In the genomic region with DNA sequence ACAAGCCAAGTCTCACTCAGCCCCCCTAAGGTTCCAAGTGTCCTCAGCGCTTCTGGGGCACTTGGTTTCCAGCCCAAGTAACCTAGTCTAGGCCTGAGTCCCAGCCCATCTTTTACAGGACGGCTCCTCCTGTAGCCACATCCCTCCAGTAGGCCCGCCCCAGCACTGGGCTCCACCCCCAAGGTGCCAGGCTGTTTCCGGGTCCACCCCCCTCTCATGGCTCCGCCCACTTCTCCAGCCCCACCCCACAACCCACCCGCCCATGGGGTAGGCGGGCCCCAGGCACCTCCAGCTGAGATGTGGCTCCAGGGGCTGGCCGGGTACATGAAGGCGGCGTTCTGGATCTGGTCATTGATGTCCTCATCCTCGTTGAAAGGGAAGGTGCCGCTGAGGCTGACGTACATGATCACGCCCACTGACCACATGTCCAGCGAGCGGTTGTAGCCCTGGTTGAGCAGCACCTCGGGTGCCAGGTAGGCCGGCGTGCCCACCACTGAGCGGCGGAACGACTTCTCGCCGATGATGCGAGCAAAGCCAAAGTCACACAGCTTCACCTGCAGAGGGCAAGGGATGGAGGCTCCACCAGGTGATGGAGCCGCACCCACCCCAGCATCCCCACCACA, we compare ENCODE assay signal across 11 cellular contexts. TPM values are rescaled to one million over a fixed set of nuclear protein-coding genes. Genes with fewer than 3 reads are reported as not detected.
DNase-seq lines count a peak whose midpoint lies in the region; ATAC-seq lines count a peak whose summit lies in the region.
"Had no signal": no experiment of that assay in that cellular context is flagged by ENCODE, and none has a peak within 500 bp of the region (broad histone marks: within the 10 kb centered on the region; RNA-seq: fewer than 3 reads in every experiment).

No MANE protein-coding gene starts in this region.

- H3K27me3 Mint-ChIP-seq in activated CD4-positive, alpha-beta T cell treated with anti-CD3 and anti-CD28 coated beads, Interleukin-2, amount 10 ng/mL, durations not matched to agents 24 days and 14 days, result no peaks in the 10 kb centered on the region
- H3K27me3 Mint-ChIP-seq: dendritic cell treated with granulocyte-macrophage colony-stimulating factor and Interleukin-4, amounts not matched to agents 40 ng/mL and 50 ng/mL, for 4 days had no signal

- peaks cover 27% of the 10 kb centered on the region for H3K36me3 ChIP-seq in HAP-1 (replicated peaks)

- intact Hi-C loops in activated CD4-positive, alpha-beta T cell treated with anti-CD3 and anti-CD28 coated beads, Interleukin-2, amount 10 ng/mL, durations not matched to agents 24 days and 14 days (cut with micrococcal nuclease), result no loop called here

- no peak overlapping the region for H3K4me3 ChIP-seq in HAP-1

- ATAC-seq in HG03039 (IDR thresholded peaks at IDR 0.05; ENCODE audit: unreplicated experiment) (no peak), GM18870 (IDR thresholded peaks at IDR 0.05; ENCODE audit: unreplicated experiment) (no peak)

- H3K4me3 Mint-ChIP-seq in activated CD4-positive, alpha-beta T cell treated with anti-CD3 and anti-CD28 coated beads, Interleukin-2, amount 10 ng/mL, durations not matched to agents 24 days and 14 days, result no peak overlapping the region
- H3K4me3 Mint-ChIP-seq: dendritic cell treated with granulocyte-macrophage colony-stimulating factor and Interleukin-4, amounts not matched to agents 40 ng/mL and 50 ng/mL, for 4 days had no signal

- peaks cover 62% of the 10 kb centered on the region for H3K36me3 Mint-ChIP-seq in activated CD4-positive, alpha-beta T cell treated with anti-CD3 and anti-CD28 coated beads, Interleukin-2, amount 10 ng/mL, durations not matched to agents 24 days and 14 days (ENCODE audit: low read depth)

- no peak overlapping the region for H3K27ac Mint-ChIP-seq in activated CD4-positive, alpha-beta T cell treated with anti-CD3 and anti-CD28 coated beads, Interleukin-2, amount 10 ng/mL, durations not matched to agents 24 days and 14 days
- H3K27ac Mint-ChIP-seq: dendritic cell treated with granulocyte-macrophage colony-stimulating factor and Interleukin-4, amounts not matched to agents 40 ng/mL and 50 ng/mL, for 4 days had no signal

- peaks cover 9% of the 10 kb centered on the region for H3K4me1 Mint-ChIP-seq in activated CD4-positive, alpha-beta T cell treated with anti-CD3 and anti-CD28 coated beads, Interleukin-2, amount 10 ng/mL, durations not matched to agents 24 days and 14 days

- no peaks in the 10 kb centered on the region for H3K4me1 ChIP-seq in HAP-1

- in situ Hi-C loops in HAP-1 (cut with MboI; ENCODE audit: low sequenced_read_pairs), result no loop called here

- peak; percentile 10 to 81 for DNase-seq in HAP-1 (ENCODE audit: low spot score in 2 of 2)
- DNase-seq in activated CD4-positive, alpha-beta T cell treated with anti-CD3 and anti-CD28 coated beads, Interleukin-2, amount 10 ng/mL, durations not matched to agents 24 days and 14 days, result peak; percentile 90
- peak; percentile 12 for DNase-seq in epidermal melanocyte (ENCODE audit: insufficient read length, low spot score)
- peak; percentile 84 for DNase-seq in stimulated activated CD8-positive, alpha-beta memory T cell treated with anti-CD3 and anti-CD28 coated beads, Interleukin-4, amount 100 ng/mL, for 48 hours
- no peak for DNase-seq in hepatic stellate cell (ENCODE audit: low spot score)
- no peak for DNase-seq in NCI-H1092 treated with DMSO at 0.1 percent for 48 hours (lab: John Stamatoyannopoulos, UW)

- no peaks in the 10 kb centered on the region for H3K27me3 ChIP-seq in HAP-1 (ENCODE audit: low read depth)

- no peaks in the 10 kb centered on the region for H3K9me3 Mint-ChIP-seq in activated CD4-positive, alpha-beta T cell treated with anti-CD3 and anti-CD28 coated beads, Interleukin-2, amount 10 ng/mL, durations not matched to agents 24 days and 14 days
- H3K9me3 Mint-ChIP-seq: dendritic cell treated with granulocyte-macrophage colony-stimulating factor and Interleukin-4, amounts not matched to agents 40 ng/mL and 50 ng/mL, for 4 days had no signal

- H3K9me3 ChIP-seq in HAP-1, result no peaks in the 10 kb centered on the region

RNA-seq across cellular contexts. Expression of a gene that starts 17.2 kb away (rescaled TPM):
- total RNA-seq in activated CD4-positive, alpha-beta T cell treated with anti-CD3 and anti-CD28 coated beads, Interleukin-2, amount 10 ng/mL, durations not matched to agents 24 days and 14 days, result 3.2 and 3.7 TPM in 2 replicates

RNA-seq across cellular contexts. Expression of a gene that starts 38.7 kb away (rescaled TPM):
- 89.1 and 90.5 TPM in 2 replicates for total RNA-seq in activated CD4-positive, alpha-beta T cell treated with anti-CD3 and anti-CD28 coated beads, Interleukin-2, amount 10 ng/mL, durations not matched to agents 24 days and 14 days

RNA-seq across cellular contexts. Expression of a gene that starts 42.2 kb away (rescaled TPM):
- total RNA-seq in activated CD4-positive, alpha-beta T cell treated with anti-CD3 and anti-CD28 coated beads, Interleukin-2, amount 10 ng/mL, durations not matched to agents 24 days and 14 days, result 13.3 and 14.1 TPM in 2 replicates
- total RNA-seq: HT1080, skeletal muscle tissue had no signal

RNA-seq across cellular contexts. Expression of a gene that starts 53.3 kb away (rescaled TPM):
- 194 TPM in 2 replicates for total RNA-seq in activated CD4-positive, alpha-beta T cell treated with anti-CD3 and anti-CD28 coated beads, Interleukin-2, amount 10 ng/mL, durations not matched to agents 24 days and 14 days

Comparison
In these comparisons a context has a peak if more than half of its experiments do, and no peak if none do; other contexts are left out.
1. DNase-seq: peak in HAP-1 (2 of 2), activated CD4-positive, alpha-beta T cell treated with anti-CD3 and anti-CD28 coated beads, Interleukin-2, amount 10 ng/mL, durations not matched to agents 24 days and 14 days (single experiment), epidermal melanocyte (single experiment) and stimulated activated CD8-positive, alpha-beta memory T cell treated with anti-CD3 and anti-CD28 coated beads, Interleukin-4, amount 100 ng/mL, for 48 hours (single experiment); none in hepatic stellate cell (single experiment) and NCI-H1092 treated with DMSO at 0.1 percent for 48 hours (single experiment).